8 cellular contexts compared by ENCODE assay signal in genomic region chr12:49903700-49904423, GRCh38. TPM values are rescaled to one million over a fixed set of nuclear protein-coding genes. Genes with fewer than 3 reads are reported as not detected.
DNase-seq lines count a peak whose midpoint lies in the region; ATAC-seq and TF ChIP-seq lines count a peak whose summit lies in the region.

Gene FAIM2, minus strand, starts transcription at chr12:49903900. Its CDS starts 108 bp downstream, at chr12:49903792.

- no peaks in the 10 kb centered on the region for H3K9me3 Mint-ChIP-seq in mesothelial cell of epicardium

- H3K4me3 Mint-ChIP-seq in mesothelial cell of epicardium, result peak within 1 kb of the TSS; percentile 51

- no peak within 1 kb of the TSS for H3K27ac Mint-ChIP-seq in mesothelial cell of epicardium

- H3K4me1 Mint-ChIP-seq in mesothelial cell of epicardium, result peaks cover 8% of the 10 kb centered on the region

- peak; percentile 15 to 51 for DNase-seq in SHP77 (lab: John Stamatoyannopoulos, UW)
- DNase-seq in SHP77 treated with DMSO at 0.1 percent for 48 hours (lab: John Stamatoyannopoulos, UW), result no peak
- peak; percentile 54 for DNase-seq in activated CD4-positive, alpha-beta T cell treated with anti-CD3 and anti-CD28 coated beads for 48 hours
- DNase-seq in coronary artery (ENCODE audit: low spot score), result no peak
- no peak for DNase-seq in mesothelial cell of epicardium (ENCODE audit: low spot score in 2 of 2, unreplicated experiment in 2 of 2)
- peak; percentile 19 for DNase-seq in stimulated activated CD8-positive, alpha-beta memory T cell treated with anti-CD3 and anti-CD28 coated beads, Interleukin-4, amount 100 ng/mL, for 24 hours (ENCODE audit: low read depth)
- no peak for DNase-seq in GDM1 (lab: John Stamatoyannopoulos, UW)

- H3K27ac ChIP-seq in coronary artery, result peak within 1 kb of the TSS in 1 of 2 donors; percentile 69

- H3K27me3 Mint-ChIP-seq in mesothelial cell of epicardium (ENCODE audit: low read depth), result peaks cover 46% of the 10 kb centered on the region

- H3K4me3 ChIP-seq in coronary artery, result peak within 1 kb of the TSS; percentile 74

- no peak for ATAC-seq in HG03457 (IDR thresholded peaks at IDR 0.05; ENCODE audit: unreplicated experiment)

- TF ChIP-seq CTCF in coronary artery (IDR thresholded peaks at IDR 0.05) (no peak), mesothelial cell of epicardium (IDR thresholded peaks at IDR 0.05; ENCODE audit: unreplicated experiment) (no peak)

- no peaks in the 10 kb centered on the region for H3K36me3 Mint-ChIP-seq in mesothelial cell of epicardium

RNA-seq across cellular contexts. Expression of gene FAIM2, which starts in this region (rescaled TPM):
- 0.13 to 0.47 TPM (median 0.29 TPM) in 3 replicates for total RNA-seq in mesothelial cell of epicardium

Comparison
In these comparisons a context has a peak if more than half of its experiments do, and no peak if none do; other contexts are left out.
1. DNase-seq: peak in SHP77 (2 of 2), activated CD4-positive, alpha-beta T cell treated with anti-CD3 and anti-CD28 coated beads for 48 hours (single experiment) and stimulated activated CD8-positive, alpha-beta memory T cell treated with anti-CD3 and anti-CD28 coated beads, Interleukin-4, amount 100 ng/mL, for 24 hours (single experiment); none in SHP77 treated with DMSO at 0.1 percent for 48 hours (single experiment), coronary artery (single experiment), mesothelial cell of epicardium (0 of 2) and GDM1 (single experiment).